ENCODE assay signal across 12 cellular contexts in genomic region chr15:53910852-53911251, GRCh38.
"Had no signal": no experiment of that assay in that cellular context is flagged by ENCODE, and none has a peak within 500 bp of the region (broad histone marks: within the 10 kb centered on the region; RNA-seq: fewer than 3 reads in every experiment).

No MANE protein-coding gene starts in this region.

- DNase-seq: activated CD4-positive, alpha-beta T cell treated with anti-CD3 and anti-CD28 coated beads, Interleukin-2, amount 10 ng/mL, durations not matched to agents 7 days and 5 days; activated CD4-positive, CD25-positive, alpha-beta regulatory T cell; activated CD8-positive, alpha-beta memory T cell treated with anti-CD3 and anti-CD28 coated beads for 24 hours; activated naive CD4-positive, alpha-beta T cell treated with anti-CD3 and anti-CD28 coated beads for 36 hours; heart left ventricle; naive thymus-derived CD4-positive, alpha-beta T cell; nucleus accumbens; psoas muscle; sigmoid colon; stimulated activated CD4-positive, alpha-beta T cell treated with anti-CD3 and anti-CD28 coated beads, Interleukin-2, amount 100 ng/mL, for 24 hours; stimulated activated naive CD4-positive, alpha-beta T cell had no signal

- H3K36me3 ChIP-seq: cardiac muscle cell, heart left ventricle, sigmoid colon had no signal

- H3K4me1 ChIP-seq: heart left ventricle, psoas muscle had no signal

- H3K4me3 ChIP-seq: cardiac muscle cell, heart left ventricle, psoas muscle, sigmoid colon had no signal

- H3K9me3 ChIP-seq: heart left ventricle, psoas muscle, sigmoid colon had no signal

- ATAC-seq: heart left ventricle; naive thymus-derived CD4-positive, alpha-beta T cell; psoas muscle had no signal

- H3K27me3 ChIP-seq: cardiac muscle cell, sigmoid colon had no signal

- H3K27ac ChIP-seq: cardiac muscle cell, heart left ventricle, psoas muscle, sigmoid colon had no signal
